8 cellular contexts compared by ENCODE assay signal in the genomic region with DNA sequence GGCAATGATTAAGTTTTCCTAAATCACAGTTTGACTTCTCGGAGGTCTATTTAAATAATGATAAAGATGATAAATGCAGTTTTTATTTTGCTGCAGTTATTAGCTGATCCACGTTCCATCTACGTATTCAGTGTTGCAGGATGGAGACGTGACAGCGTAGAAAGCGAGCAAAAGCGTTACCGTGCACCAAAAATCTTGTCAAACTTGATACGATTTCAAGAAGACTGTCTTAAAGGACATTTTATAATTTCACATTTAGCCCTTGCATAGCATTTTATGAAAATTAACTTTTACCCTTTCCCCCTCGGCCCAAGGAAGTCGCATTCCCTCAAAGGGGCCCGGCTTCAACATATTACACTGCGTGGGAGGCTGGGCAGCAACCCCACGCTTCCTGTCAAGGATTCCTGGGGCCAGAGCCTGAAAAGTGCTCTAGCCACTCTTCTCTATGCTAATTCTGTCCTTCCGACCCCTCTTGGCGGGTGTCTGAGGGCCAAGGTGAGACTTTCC. TPM values are rescaled to one million over a fixed set of nuclear protein-coding genes. Genes with fewer than 3 reads are reported as not detected.
DNase-seq lines count a peak whose midpoint lies in the region; ATAC-seq and TF ChIP-seq lines count a peak whose summit lies in the region.

No MANE protein-coding gene starts in this region.

- H3K9me2 ChIP-seq in hepatocyte (replicated peaks; ENCODE audit: insufficient read depth), result no peaks in the 10 kb centered on the region

- peaks cover 19% of the 10 kb centered on the region for H3K4me1 ChIP-seq in HEK293 (ENCODE audit: control insufficient read depth, insufficient read depth, low read length)
- peaks cover 15% of the 10 kb centered on the region for H3K4me1 ChIP-seq in hepatocyte (ENCODE audit: insufficient read depth)
- H3K4me1 ChIP-seq in spleen, result peaks cover 25 to 55% (median 39%) of the 10 kb centered on the region in 6 donors

- no peaks in the 10 kb centered on the region for H3K27me3 Mint-ChIP-seq in activated T-helper 17 cell treated with anti-CD3 and anti-CD28 coated beads, Interleukin-2, amount 50 U/mL, for 72 hours

- H3K9me3 ChIP-seq in HEK293 (ENCODE audit: control insufficient read depth, insufficient read depth, low read depth, low read length) (no peaks in the 10 kb centered on the region), hepatocyte (ENCODE audit: low read depth) (no peaks in the 10 kb centered on the region), spleen (no peaks in the 10 kb centered on the region)

- CTCF ChIA-PET in HEK293 (lab: Yijun Ruan, JAX), result interaction anchor here (0.6 to 3.4 kb wide), 6 partner anchors 11 to 421 kb away, joined by 4 to 25 read pairs (median 4); no protein-coding TSS in a partner anchor

- H3K36me3 ChIP-seq in HEK293 (ENCODE audit: control insufficient read depth in 2 of 2, insufficient read depth in 1 of 2, low read length in 2 of 2), result no peaks in the 10 kb centered on the region
- H3K36me3 ChIP-seq in hepatocyte (replicated peaks; ENCODE audit: insufficient read depth, low read depth), result no peaks in the 10 kb centered on the region
- no peaks in the 10 kb centered on the region for H3K36me3 ChIP-seq in spleen

- peak overlapping the region; percentile 97 for H3K4me2 ChIP-seq in hepatocyte

- whole genome bisulfite sequencing in hepatocyte (ENCODE audit: low lambda C conversion rate, missing lambda C conversion rate), result 35% methylated on average over 16 of the region's 16 CpGs
- 45 to 49% (median 47%) methylated on average over 15 to 16 of the region's 16 CpGs for WGBS in spleen, 5 donors

- TF ChIP-seq CTCF in HEK293 (tag by site-specific recombination; IDR thresholded peaks at IDR 0.05) (no peak), hepatocyte (IDR thresholded peaks at IDR 0.05; ENCODE audit: poor library complexity) (no peak), spleen (IDR thresholded peaks at IDR 0.05 in 8 of 11, conservative IDR thresholded peaks at IDR 0.05 in 3 of 11) (no peak), omental fat pad (IDR thresholded peaks at IDR 0.05) (no peak)

- TF ChIP-seq POLR2A in spleen (IDR thresholded peaks at IDR 0.05), result no peak

- H3K4me3 Mint-ChIP-seq in activated T-helper 17 cell treated with anti-CD3 and anti-CD28 coated beads, Interleukin-2, amount 50 U/mL, for 72 hours, result peak overlapping the region; percentile 100

- ATAC-seq in activated T-helper 17 cell treated with anti-CD3 and anti-CD28 coated beads, Interleukin-2, amount 50 U/mL, for 72 hours (replicated peaks), result no peak
- no peak for ATAC-seq in HG02763 (IDR thresholded peaks at IDR 0.05; ENCODE audit: unreplicated experiment)
- no peak for ATAC-seq in omental fat pad (ENCODE audit: low FRiP score)
- ATAC-seq in left lobe of liver, result no peak

- H3K27ac Mint-ChIP-seq in activated T-helper 17 cell treated with anti-CD3 and anti-CD28 coated beads, Interleukin-2, amount 50 U/mL, for 72 hours, result peak overlapping the region; percentile 97

- peak overlapping the region; percentile 87 for H2AFZ ChIP-seq in hepatocyte

- DNase-seq in hepatocyte (ENCODE audit: low spot score) (no peak), spleen (no peak), NCI-H446 (lab: John Stamatoyannopoulos, UW) (no peak), omental fat pad (ENCODE audit: low spot score) (no peak), left lobe of liver (ENCODE audit: low spot score) (no peak)

- peaks cover 23% of the 10 kb centered on the region for H3K36me3 Mint-ChIP-seq in activated T-helper 17 cell treated with anti-CD3 and anti-CD28 coated beads, Interleukin-2, amount 50 U/mL, for 72 hours (ENCODE audit: low read depth)

- H3K4me1 Mint-ChIP-seq in activated T-helper 17 cell treated with anti-CD3 and anti-CD28 coated beads, Interleukin-2, amount 50 U/mL, for 72 hours, result peaks cover 21% of the 10 kb centered on the region

- H3K4me3 ChIP-seq in HEK293 (ENCODE audit: low read depth, low read length) (peak overlapping the region; percentile 85), hepatocyte (peak overlapping the region; percentile 54), spleen (peak overlapping the region; percentile 52 to 86 (median 66))

- peak overlapping the region; percentile 92 for H3K27ac ChIP-seq in HEK293 (ENCODE audit: extremely low read depth, low read depth, low read length)
- peak overlapping the region; percentile 95 for H3K27ac ChIP-seq in hepatocyte
- H3K27ac ChIP-seq in spleen, result peak overlapping the region; percentile 96 to 99 (median 98)

- peaks cover 36% of the 10 kb centered on the region for H4K20me1 ChIP-seq in hepatocyte (ENCODE audit: insufficient read depth, poor library complexity, severe bottlenecking)

- H3K27me3 ChIP-seq in hepatocyte (peaks cover 52% of the 10 kb centered on the region), spleen (replicated peaks in 1 of 7) (peaks cover 0 to 37% (median 0%) of the 10 kb centered on the region in 7 donors)

- intact Hi-C loops in spleen (cut with DNase I; ENCODE audit: low total_unique reads), result no loop called here

- H3K79me2 ChIP-seq in hepatocyte, result peaks cover 34% of the 10 kb centered on the region

- POLR2A ChIA-PET in HEK293 (lab: Yijun Ruan, JAX), result interaction anchor here (0.6 to 2.4 kb wide), 7 partner anchors 11 to 601 kb away, joined by 3 to 20 read pairs (median 5); no protein-coding TSS in a partner anchor

- no peaks in the 10 kb centered on the region for H3K9me3 Mint-ChIP-seq in activated T-helper 17 cell treated with anti-CD3 and anti-CD28 coated beads, Interleukin-2, amount 50 U/mL, for 72 hours

TF ChIP-seq in HEK293, 187 proteins besides CTCF, POLR2A, EP300 and RAD21:
- TF ChIP-seq ZNF248 (tag by site-specific recombination; IDR thresholded peaks at IDR 0.05), result no peak
- TF ChIP-seq PRDM1 (tag by site-specific recombination; IDR thresholded peaks at IDR 0.05), result peak; percentile 61; the same call in 1 of the 2 replicates

RNA-seq across cellular contexts. Expression of gene PURA, which starts 7.1 kb away (rescaled TPM):
- 10 to 100 TPM; 11.1 to 14.3 TPM for total RNA-seq in activated T-helper 17 cell treated with anti-CD3 and anti-CD28 coated beads, Interleukin-2, amount 50 U/mL, for 72 hours
- total RNA-seq in hepatocyte, result 11.9 and 13.8 TPM in 2 replicates
- 7.4 and 10.1 TPM in 2 replicates for polyA plus RNA-seq in hepatocyte
- total RNA-seq in spleen, result 10 to 100 TPM; 19.0 to 36.2 (median 28.2) TPM
- 1 to 10 TPM; 2.8 to 4.7 (median 3.0) TPM for polyA plus RNA-seq in spleen
- 10 to 100 TPM; 16.9 to 31.8 (median 24.3) TPM for total RNA-seq in omental fat pad
- 12.7 TPM for total RNA-seq in left lobe of liver

RNA-seq across cellular contexts. Expression of gene IGIP, which starts 18.9 kb away (rescaled TPM):
- 1 to 10 TPM; 2.4 to 6.7 TPM for total RNA-seq in activated T-helper 17 cell treated with anti-CD3 and anti-CD28 coated beads, Interleukin-2, amount 50 U/mL, for 72 hours
- 4.4 and 7.2 TPM in 2 replicates for total RNA-seq in hepatocyte
- polyA plus RNA-seq in hepatocyte, result 0.50 and 0.89 TPM in 2 replicates
- total RNA-seq in spleen, result 10 to 100 TPM in 5 of 7 donors, 1 to 10 TPM in 2; 8.1 to 20.4 (median 12.8) TPM
- 1 to 10 TPM; 4.7 to 6.4 (median 4.9) TPM for polyA plus RNA-seq in spleen
- total RNA-seq in omental fat pad, result 10 to 100 TPM in 3 of 4 donors, 1 to 10 TPM in 1; 8.4 to 21.3 (median 16.8) TPM
- 7.0 TPM for total RNA-seq in left lobe of liver
